In genomic region chr5:82748688-82749091, GRCh38 we compare ENCODE assay signal across 14 cellular contexts.
DNase-seq lines count a peak whose midpoint lies in the region; ATAC-seq and TF ChIP-seq lines count a peak whose summit lies in the region.
"Had no signal": no experiment of that assay in that cellular context is flagged by ENCODE, and none has a peak within 500 bp of the region (broad histone marks: within the 10 kb centered on the region; RNA-seq: fewer than 3 reads in every experiment).

No MANE protein-coding gene starts in this region.

- H3K4me3 Mint-ChIP-seq in T-helper 1 cell treated with Interleukin-12 subunit alpha and Interleukin-12 subunit beta and Interleukin-4 antibody, amounts not matched to agents 30 μg/mL and 1 μg/mL, for 36 hours = no peak overlapping the region
- no peak overlapping the region for H3K4me3 Mint-ChIP-seq in CD14-positive monocyte
- H3K4me3 Mint-ChIP-seq: activated naive CD8-positive, alpha-beta T cell had no signal

- no peaks in the 10 kb centered on the region for H3K27me3 Mint-ChIP-seq in T-helper 1 cell treated with Interleukin-12 subunit alpha and Interleukin-12 subunit beta and Interleukin-4 antibody, amounts not matched to agents 30 μg/mL and 1 μg/mL, for 36 hours (ENCODE audit: low read depth)
- H3K27me3 Mint-ChIP-seq in CD14-positive monocyte (ENCODE audit: low read depth in 3 of 3) = peaks cover 2 to 21% (median 11%) of the 10 kb centered on the region in 3 donors
- H3K27me3 Mint-ChIP-seq: activated naive CD8-positive, alpha-beta T cell had no signal

- DNase-seq in T-helper 1 cell = no peak
- DNase-seq in LHCN-M2 (ENCODE audit: low read depth) = peak; percentile 2
- peak; percentile 53 for DNase-seq in choroid plexus epithelial cell (ENCODE audit: low read depth)
- peak; percentile 30 for DNase-seq in pons (ENCODE audit: low spot score)
- no peak for DNase-seq in germinal center (ENCODE audit: low spot score)
- DNase-seq in CD14-positive monocyte (ENCODE audit: low spot score) = no peak
- DNase-seq: activated CD8-positive, alpha-beta memory T cell treated with anti-CD3 and anti-CD28 coated beads, Interleukin-2, amount 50 U/mL, for 48 hours; NCI-H1092 treated with DMSO at 0.1 percent for 48 hours; stimulated activated CD4-positive, alpha-beta T cell treated with anti-CD3 and anti-CD28 coated beads, Interleukin-4, amount 100 ng/mL, for 24 hours; stimulated activated naive B cell treated with anti-CD40 and anti-IgM and Interleukin-4, amounts not matched to agents 10 μg/mL and 1 μg/mL and 100 μg/mL, for 72 hours had no signal

- peaks cover 12% of the 10 kb centered on the region for H3K9me3 Mint-ChIP-seq in T-helper 1 cell treated with Interleukin-12 subunit alpha and Interleukin-12 subunit beta and Interleukin-4 antibody, amounts not matched to agents 30 μg/mL and 1 μg/mL, for 36 hours
- H3K9me3 Mint-ChIP-seq in CD14-positive monocyte = peaks cover 4 to 24% (median 13%) of the 10 kb centered on the region in 7 donors

- ATAC-seq in GM19397 (IDR thresholded peaks at IDR 0.05; ENCODE audit: unreplicated experiment) = no peak

- peaks cover 17% of the 10 kb centered on the region for H3K4me1 Mint-ChIP-seq in T-helper 1 cell treated with Interleukin-12 subunit alpha and Interleukin-12 subunit beta and Interleukin-4 antibody, amounts not matched to agents 30 μg/mL and 1 μg/mL, for 36 hours (ENCODE audit: low read depth)
- H3K4me1 Mint-ChIP-seq in CD14-positive monocyte = peaks cover 5% of the 10 kb centered on the region

- TF ChIP-seq CTCF in choroid plexus epithelial cell (conservative IDR thresholded peaks at IDR 0.05; ENCODE audit: low read depth, low read length) (no peak), CD14-positive monocyte (IDR thresholded peaks at IDR 0.05) (no peak)

- intact Hi-C loops in CD14-positive monocyte (cut with micrococcal nuclease) = no loop called here

- peaks cover 2% of the 10 kb centered on the region for H3K36me3 Mint-ChIP-seq in T-helper 1 cell treated with Interleukin-12 subunit alpha and Interleukin-12 subunit beta and Interleukin-4 antibody, amounts not matched to agents 30 μg/mL and 1 μg/mL, for 36 hours (ENCODE audit: low read depth)
- H3K36me3 Mint-ChIP-seq in CD14-positive monocyte = no peaks in the 10 kb centered on the region
- H3K36me3 Mint-ChIP-seq: stimulated activated naive B cell treated with anti-CD40 and anti-IgM and Interleukin-4, amounts not matched to agents 10 μg/mL and 1 μg/mL and 100 μg/mL, for 72 hours had no signal

- peak overlapping the region; percentile 45 for H3K27ac Mint-ChIP-seq in T-helper 1 cell treated with Interleukin-12 subunit alpha and Interleukin-12 subunit beta and Interleukin-4 antibody, amounts not matched to agents 30 μg/mL and 1 μg/mL, for 36 hours
- H3K27ac Mint-ChIP-seq in CD14-positive monocyte = no peak overlapping the region
- H3K27ac Mint-ChIP-seq: activated naive CD8-positive, alpha-beta T cell; stimulated activated naive B cell treated with anti-CD40 and anti-IgM and Interleukin-4, amounts not matched to agents 10 μg/mL and 1 μg/mL and 100 μg/mL, for 72 hours had no signal

- H3K4me3 ChIP-seq in choroid plexus epithelial cell (ENCODE audit: low read depth, low read length) = no peak overlapping the region
- H3K4me3 ChIP-seq: hepatocyte had no signal

Comparison
In these comparisons a context has a peak if more than half of its experiments do, and no peak if none do; other contexts are left out.
1. DNase-seq: peak in LHCN-M2 (single experiment), choroid plexus epithelial cell (single experiment) and pons (single experiment); none in T-helper 1 cell (0 of 5), germinal center (single experiment) and CD14-positive monocyte (single experiment).